15 cellular contexts compared by ENCODE assay signal in the genomic region with DNA sequence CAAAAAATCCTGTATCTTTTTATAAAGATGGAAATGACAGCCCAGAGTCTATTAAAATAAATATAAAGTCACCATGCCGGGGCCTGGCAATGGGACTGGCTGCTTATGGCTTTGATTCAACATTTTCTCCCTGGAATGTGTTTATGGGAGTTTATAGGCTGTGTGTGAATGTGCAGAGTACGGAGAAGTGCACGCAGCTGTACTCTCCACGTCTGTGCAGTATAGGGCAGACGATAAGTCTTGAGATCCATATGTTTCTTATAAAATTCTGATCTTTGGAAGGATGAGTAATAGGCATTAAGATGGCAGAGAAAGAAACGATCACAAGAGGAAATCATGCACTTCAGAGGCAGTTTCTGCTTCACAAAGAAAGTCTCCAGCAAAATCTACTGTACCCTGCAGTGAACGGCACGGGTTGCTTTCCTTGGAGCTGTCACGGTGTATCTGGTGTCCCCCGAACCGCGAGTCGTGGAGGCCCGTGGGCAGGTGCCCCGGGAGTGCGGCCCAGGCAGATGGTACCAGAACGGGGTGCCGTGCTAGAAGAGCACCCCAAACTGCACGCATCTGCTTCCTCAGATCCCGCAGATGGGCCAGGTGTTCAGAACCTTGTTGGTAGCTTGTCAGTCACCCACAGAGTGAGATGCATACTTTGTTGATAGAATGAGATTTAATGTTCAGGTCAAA.
DNase-seq lines count a peak whose midpoint lies in the region; ATAC-seq, FAIRE-seq and TF ChIP-seq lines count a peak whose summit lies in the region.
"Had no signal": no experiment of that assay in that cellular context is flagged by ENCODE, and none has a peak within 500 bp of the region (broad histone marks: within the 10 kb centered on the region; RNA-seq: fewer than 3 reads in every experiment).

No MANE protein-coding gene starts in this region.

- H2AK5ac ChIP-seq in H1 (ENCODE audit: low read depth, low read length), result no peak overlapping the region

- no peaks in the 10 kb centered on the region for H3K79me2 ChIP-seq in H1 (ENCODE audit: control insufficient read depth in 1 of 2, insufficient read depth in 2 of 2, low read length in 2 of 2)

- no peak overlapping the region for H3K4me3 Mint-ChIP-seq in mesothelial cell of epicardium
- no peak overlapping the region for H3K4me3 Mint-ChIP-seq in natural killer cell
- H3K4me3 Mint-ChIP-seq: IgD-negative memory B cell had no signal

- H3K36me3 Mint-ChIP-seq in mesothelial cell of epicardium (no peaks in the 10 kb centered on the region), natural killer cell (no peaks in the 10 kb centered on the region)
- H3K36me3 Mint-ChIP-seq: IgD-negative memory B cell had no signal

- peak; percentile 46 for DNase-seq in AG09309 (ENCODE audit: low read depth)
- DNase-seq in HFF-Myc (ENCODE audit: extremely low read depth, low read depth), result peak; percentile 84
- DNase-seq in H1 (ENCODE audit: low read depth in 1 of 2, low spot score in 2 of 2), result no peak
- no peak for DNase-seq in mesothelial cell of epicardium (ENCODE audit: low spot score in 2 of 2, unreplicated experiment in 2 of 2)
- no peak for DNase-seq in NCI-H524 (lab: John Stamatoyannopoulos, UW)
- DNase-seq in germinal center (ENCODE audit: low spot score), result no peak
- no peak for DNase-seq in natural killer cell
- DNase-seq: DMS 273 treated with DMSO at 0.1 percent for 48 hours, H7, MV-4-11, NCI-H1436 treated with DMSO at 0.1 percent for 48 hours, NCI-H2081 treated with DMSO at 0.1 percent for 48 hours, PC-9 had no signal

- no peak overlapping the region for H3K9ac ChIP-seq in H1 (replicated peaks in 1 of 4; ENCODE audit: extremely low read depth in 1 of 4, low read depth in 3 of 4, low read length in 3 of 4)
- H3K9ac ChIP-seq: BLaER1 had no signal

- FAIRE-seq in H1 (lab: Jason Lieb, UNC), result no peak

- H3K27me3 ChIP-seq in H1 (replicated peaks in 1 of 4; ENCODE audit: control insufficient read depth in 3 of 4, extremely low read depth in 1 of 4, insufficient read depth in 3 of 4, low read length in 3 of 4), result peaks cover 0 to 7% (median under 1%) of the 10 kb centered on the region in 4 experiments; a peak in 5 of 7 replicates
- H3K27me3 ChIP-seq: BLaER1 had no signal

- TF ChIP-seq POLR2A in H1 (IDR thresholded peaks at IDR 0.05; ENCODE audit: control extremely low read depth in 1 of 2, low read depth in 2 of 2, low read length in 2 of 2), result no peak

- no peak overlapping the region for H3K56ac ChIP-seq in H1 (replicated peaks; ENCODE audit: insufficient read length, low read depth, low read length)

- H2BK120ac ChIP-seq in H1 (replicated peaks; ENCODE audit: low read depth, low read length), result no peak overlapping the region

- no peak overlapping the region for H2BK15ac ChIP-seq in H1 (ENCODE audit: low read length)

- H2BK12ac ChIP-seq in H1 (ENCODE audit: low read depth, low read length), result no peak overlapping the region

- peaks cover 0 to 11% of the 10 kb centered on the region in 2 experiments for H4K20me1 ChIP-seq in H1 (replicated peaks in 1 of 2; ENCODE audit: control insufficient read depth in 1 of 2, insufficient read depth in 2 of 2, low read length in 2 of 2)
- H4K20me1 ChIP-seq: BLaER1 had no signal

- H3K4me1 Mint-ChIP-seq in mesothelial cell of epicardium (peaks cover 17% of the 10 kb centered on the region), natural killer cell (no peaks in the 10 kb centered on the region)
- H3K4me1 Mint-ChIP-seq: IgD-negative memory B cell had no signal

- no peaks in the 10 kb centered on the region for H3K79me1 ChIP-seq in H1 (ENCODE audit: low read depth, low read length)

- H3K27ac ChIP-seq in H1 (ENCODE audit: low read depth, low read length), result no peak overlapping the region
- H3K27ac ChIP-seq: BLaER1, PC-9 had no signal

- H3K27ac Mint-ChIP-seq in mesothelial cell of epicardium (peak overlapping the region; percentile 27), natural killer cell (no peak overlapping the region)
- H3K27ac Mint-ChIP-seq: IgD-negative memory B cell had no signal

- no peaks in the 10 kb centered on the region for H3K36me3 ChIP-seq in H1 (ENCODE audit: control insufficient read depth in 2 of 4, insufficient read depth in 4 of 4, low read length in 3 of 4)
- H3K36me3 ChIP-seq: BLaER1 had no signal

- H3K4me2 ChIP-seq in H1 (ENCODE audit: insufficient read depth in 1 of 2, low read depth in 2 of 2, low read length in 2 of 2), result no peak overlapping the region
- H3K4me2 ChIP-seq: BLaER1, PC-9 had no signal

- H2AFZ ChIP-seq in H1 (ENCODE audit: low read length), result no peak overlapping the region
- H2AFZ ChIP-seq: PC-9 had no signal

- H3K18ac ChIP-seq in H1 (ENCODE audit: extremely low read depth, low read length), result no peak overlapping the region

- no peaks in the 10 kb centered on the region for H3K9me3 ChIP-seq in H1 (ENCODE audit: insufficient read depth in 2 of 2, low read depth in 1 of 2, low read length in 1 of 2)
- H3K9me3 ChIP-seq: BLaER1 had no signal

- TF ChIP-seq EP300 in H1 (IDR thresholded peaks at IDR 0.05; ENCODE audit: borderline replicate concordance in 1 of 2, low read depth in 2 of 2, low read length in 2 of 2), result no peak

- no peak for ATAC-seq in natural killer cell

- H3K9me3 Mint-ChIP-seq in mesothelial cell of epicardium (no peaks in the 10 kb centered on the region), natural killer cell (no peaks in the 10 kb centered on the region)

- H3K27me3 Mint-ChIP-seq in mesothelial cell of epicardium (ENCODE audit: low read depth) (peaks cover 65% of the 10 kb centered on the region), natural killer cell (ENCODE audit: low read depth in 2 of 2) (no peaks in the 10 kb centered on the region)
- H3K27me3 Mint-ChIP-seq: IgD-negative memory B cell had no signal

- no peak overlapping the region for H4K91ac ChIP-seq in H1 (replicated peaks; ENCODE audit: insufficient read length, low read length)

- intact Hi-C loops in natural killer cell (cut with micrococcal nuclease), result no loop called here

- 93% methylated on average over 18 of the region's 20 CpGs; no CpG with 5 or more reads in 1 of the 2 experiments for WGBS in H1 (ENCODE audit: extremely low coverage in 1 of 2, insufficient coverage in 1 of 2, insufficient read length in 1 of 2, insufficient replicate concordance in 2 of 2, low coverage in 1 of 2, low lambda C conversion rate in 2 of 2, missing lambda C conversion rate in 1 of 2), 2 experiments

- no peak for TF ChIP-seq RAD21 in H1 (IDR thresholded peaks at IDR 0.05 in 1 of 2, conservative IDR thresholded peaks at IDR 0.05 in 1 of 2; ENCODE audit: low read depth in 2 of 2, low read length in 2 of 2)

- H4K8ac ChIP-seq in H1 (ENCODE audit: extremely low read depth, insufficient read depth, low read length), result no peak overlapping the region

- no peak overlapping the region for H2BK20ac ChIP-seq in H1 (ENCODE audit: low read length)

- H3K23ac ChIP-seq in H1 (ENCODE audit: insufficient read length), result no peak overlapping the region

- H3K14ac ChIP-seq in H1 (ENCODE audit: insufficient read length), result no peak overlapping the region

- no peak overlapping the region for H4K5ac ChIP-seq in H1 (ENCODE audit: insufficient read length, low read depth, low read length)

- 0 out of 2 replicates have a peak overlapping the region, but pooled peaks have one; percentile 52 for H2BK5ac ChIP-seq in H1 (ENCODE audit: low read depth, low read length)

- 0 out of 7 replicates have a peak, but pooled peaks cover 0 to 5% (median 0%) of the 10 kb centered on the region in 4 experiments for H3K4me1 ChIP-seq in H1 (replicated peaks in 1 of 4; ENCODE audit: control insufficient read depth in 3 of 4, insufficient read depth in 4 of 4, low read length in 3 of 4)

- CTCF ChIA-PET in H1 (lab: Charles Lee; ENCODE audit: partially characterized antibody), result interaction anchor here (1.2 to 1.5 kb wide), 2 partner anchors 10 to 20 kb away, joined by 3 read pairs; no protein-coding TSS in a partner anchor

- POLR2A ChIA-PET in H1 (lab: Charles Lee; ENCODE audit: partially characterized antibody), result no interaction called here

- peaks cover 10% of the 10 kb centered on the region for H3K23me2 ChIP-seq in H1 (ENCODE audit: low read depth, low read length)

- H3K4me3 ChIP-seq in AG09309 (ENCODE audit: control insufficient read depth, low read depth, low read length), result no peak overlapping the region
- H3K4me3 ChIP-seq in HFF-Myc (replicated peaks; ENCODE audit: low read depth, low read length), result 0 out of 2 replicates have a peak overlapping the region, but pooled peaks have one; percentile 4
- no peak overlapping the region for H3K4me3 ChIP-seq in H1 (ENCODE audit: extremely low read depth in 1 of 4, insufficient read depth in 2 of 4, low read depth in 3 of 4, low read length in 4 of 4)
- H3K4me3 ChIP-seq: BLaER1, PC-9 had no signal

- TF ChIP-seq CTCF in AG09309 (IDR thresholded peaks at IDR 0.05; ENCODE audit: control insufficient read depth, insufficient read depth, low read depth, low read length, missing control alignments) (no peak), HFF-Myc (IDR thresholded peaks at IDR 0.05; ENCODE audit: low read depth, low read length, missing control alignments) (no peak), H1 (IDR thresholded peaks at IDR 0.05; ENCODE audit: control extremely low read depth in 1 of 3, insufficient read depth in 1 of 3, low read depth in 1 of 3, low read length in 3 of 3) (no peak), mesothelial cell of epicardium (IDR thresholded peaks at IDR 0.05; ENCODE audit: unreplicated experiment) (no peak), natural killer cell (IDR thresholded peaks at IDR 0.05) (no peak)

- H3K4ac ChIP-seq in H1 (replicated peaks; ENCODE audit: insufficient read length, low read depth, low read length), result no peak overlapping the region

TF ChIP-seq in H1, 55 proteins besides CTCF, POLR2A, EP300 and RAD21 (continues in another document):
- TF ChIP-seq CTBP2 (IDR thresholded peaks at IDR 0.05; ENCODE audit: borderline replicate concordance, insufficient read depth, insufficient read length, low read length) (no peak), JUN (IDR thresholded peaks at IDR 0.05; ENCODE audit: low read depth, low read length) (no peak), SUZ12 (IDR thresholded peaks at IDR 0.05; ENCODE audit: low read length) (no peak), ASH2L (IDR thresholded peaks at IDR 0.05; ENCODE audit: low read length) (no peak), ZNF274 (IDR thresholded peaks at IDR 0.05; ENCODE audit: borderline replicate concordance, extremely low read depth, low read length) (no peak), RXRA (IDR thresholded peaks at IDR 0.05; ENCODE audit: insufficient read depth, low read depth, low read length) (no peak), HDAC2 (IDR thresholded peaks at IDR 0.05; ENCODE audit: borderline replicate concordance in 1 of 2, low read depth in 2 of 2, low read length in 2 of 2) (no peak)
- TF ChIP-seq, protein P1, sequence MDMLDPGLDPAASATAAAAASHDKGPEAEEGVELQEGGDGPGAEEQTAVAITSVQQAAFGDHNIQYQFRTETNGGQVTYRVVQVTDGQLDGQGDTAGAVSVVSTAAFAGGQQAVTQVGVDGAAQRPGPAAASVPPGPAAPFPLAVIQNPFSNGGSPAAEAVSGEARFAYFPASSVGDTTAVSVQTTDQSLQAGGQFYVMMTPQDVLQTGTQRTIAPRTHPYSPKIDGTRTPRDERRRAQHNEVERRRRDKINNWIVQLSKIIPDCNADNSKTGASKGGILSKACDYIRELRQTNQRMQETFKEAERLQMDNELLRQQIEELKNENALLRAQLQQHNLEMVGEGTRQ (IDR thresholded peaks at IDR 0.05; ENCODE audit: low read length), result no peak

Comparison
In these comparisons a context has a peak if more than half of its experiments do, and no peak if none do; other contexts are left out.
1. DNase-seq: peak in AG09309 (single experiment) and HFF-Myc (single experiment); none in H1 (0 of 2), mesothelial cell of epicardium (0 of 2), NCI-H524 (0 of 2), germinal center (single experiment) and natural killer cell (single experiment).